In genomic region chr12:124423683-124424515, GRCh38 we compare ENCODE assay signal across 12 cellular contexts.
A peak's percentile ranks its signal among the peaks of the same experiment; 100 is the strongest.
DNase-seq lines count a peak whose midpoint lies in the region; ATAC-seq and TF ChIP-seq lines count a peak whose summit lies in the region.
"Had no signal": no experiment of that assay in that cellular context is flagged by ENCODE, and none has a peak within 500 bp of the region (broad histone marks: within the 10 kb centered on the region; RNA-seq: fewer than 3 reads in every experiment).

No MANE protein-coding gene starts in this region.

- H3K4ac ChIP-seq in mesenchymal stem cell (ENCODE audit: low read depth in 1 of 2, low read length in 2 of 2) = peak overlapping the region; percentile 19 to 73

- H3K27ac Mint-ChIP-seq in HFFc6 = peak overlapping the region; percentile 83
- H3K27ac Mint-ChIP-seq: activated naive CD4-positive, alpha-beta T cell treated with anti-CD3 and anti-CD28 coated beads for 36 hours; IgD-negative memory B cell; stimulated activated naive CD8-positive, alpha-beta T cell treated with anti-CD3 and anti-CD28 coated beads, Interleukin-15, Interleukin-2, amounts not matched to agents 100 ng/mL and 50 ng/mL, for 24 hours had no signal

- H3K27ac ChIP-seq in brain microvascular endothelial cell = peak overlapping the region; percentile 88
- H3K27ac ChIP-seq in mesenchymal stem cell (ENCODE audit: low read length, poor library complexity, severe bottlenecking) = peak overlapping the region; percentile 96

- H3K36me3 Mint-ChIP-seq in HFFc6 (ENCODE audit: low read depth) = peaks cover 34% of the 10 kb centered on the region

- ATAC-seq in GM21423 (IDR thresholded peaks at IDR 0.05; ENCODE audit: unreplicated experiment) = no peak

- DNase-seq in HFFc6 (no peak), brain microvascular endothelial cell (no peak), mesenchymal stem cell (no peak), ureter (ENCODE audit: low spot score) (no peak), HuH-7.5 (ENCODE audit: low spot score) (no peak), NCI-H446 (lab: John Stamatoyannopoulos, UW) (no peak)
- peak; percentile 16 for DNase-seq in stimulated activated CD8-positive, alpha-beta memory T cell treated with anti-CD3 and anti-CD28 coated beads, Interleukin-4, amount 100 ng/mL, for 24 hours (ENCODE audit: low read depth)
- DNase-seq: activated naive CD4-positive, alpha-beta T cell treated with anti-CD3 and anti-CD28 coated beads for 36 hours had no signal

- H3K9me3 Mint-ChIP-seq in HFFc6 = no peaks in the 10 kb centered on the region
- H3K9me3 Mint-ChIP-seq: activated naive CD4-positive, alpha-beta T cell treated with anti-CD3 and anti-CD28 coated beads for 36 hours; IgD-negative memory B cell; stimulated activated naive CD8-positive, alpha-beta T cell treated with anti-CD3 and anti-CD28 coated beads, Interleukin-15, Interleukin-2, amounts not matched to agents 100 ng/mL and 50 ng/mL, for 24 hours had no signal

- H3K18ac ChIP-seq in mesenchymal stem cell (ENCODE audit: low read depth in 1 of 2, low read length in 2 of 2) = peak overlapping the region; percentile 30 to 46

- in situ Hi-C loops in brain microvascular endothelial cell (cut with HindIII; ENCODE audit: low pct_ligation_motif_present, low sequenced_read_pairs) = no loop called here

- peak overlapping the region; percentile 88 for H2BK15ac ChIP-seq in mesenchymal stem cell (ENCODE audit: low read depth, poor library complexity, severe bottlenecking)

- H3K14ac ChIP-seq in mesenchymal stem cell (ENCODE audit: low read length in 2 of 2) = no peak overlapping the region

- no peaks in the 10 kb centered on the region for H3K27me3 ChIP-seq in brain microvascular endothelial cell (replicated peaks)
- H3K27me3 ChIP-seq in mesenchymal stem cell (ENCODE audit: control insufficient read depth in 1 of 2, insufficient read depth in 1 of 2, low read length in 2 of 2) = no peaks in the 10 kb centered on the region
- H3K27me3 ChIP-seq: foreskin keratinocyte had no signal

- H3K23ac ChIP-seq in mesenchymal stem cell (ENCODE audit: low read length in 2 of 2) = no peak overlapping the region

- peak overlapping the region; percentile 95 for H4K91ac ChIP-seq in mesenchymal stem cell (ENCODE audit: low read length)

- no peak overlapping the region for H2BK5ac ChIP-seq in mesenchymal stem cell (ENCODE audit: low read depth, low read length, poor library complexity, severe bottlenecking)

- H2AFZ ChIP-seq in mesenchymal stem cell (ENCODE audit: low read depth, low read length) = no peak overlapping the region

- H3K4me2 ChIP-seq in mesenchymal stem cell (ENCODE audit: low read length, poor library complexity, severe bottlenecking) = no peak overlapping the region

- H2BK12ac ChIP-seq in mesenchymal stem cell (ENCODE audit: low read length in 2 of 2) = peak overlapping the region; percentile 57 to 88

- H3K9me3 ChIP-seq in mesenchymal stem cell (ENCODE audit: control insufficient read depth, low read length) = no peaks in the 10 kb centered on the region

- H2BK120ac ChIP-seq in mesenchymal stem cell (ENCODE audit: low read depth, low read length) = peak overlapping the region; percentile 97

- H2AK5ac ChIP-seq in mesenchymal stem cell (ENCODE audit: low read length, severe bottlenecking) = peak overlapping the region; percentile 50

- peak overlapping the region; percentile 73 for H3K4me3 Mint-ChIP-seq in HFFc6
- H3K4me3 Mint-ChIP-seq: activated naive CD4-positive, alpha-beta T cell treated with anti-CD3 and anti-CD28 coated beads for 36 hours; IgD-negative memory B cell; stimulated activated naive CD8-positive, alpha-beta T cell treated with anti-CD3 and anti-CD28 coated beads, Interleukin-15, Interleukin-2, amounts not matched to agents 100 ng/mL and 50 ng/mL, for 24 hours had no signal

- peak overlapping the region; percentile 90 for H4K8ac ChIP-seq in mesenchymal stem cell (ENCODE audit: low read length)

- H3K9ac ChIP-seq in mesenchymal stem cell (ENCODE audit: low read length) = peak overlapping the region; percentile 80

- H3K36me3 ChIP-seq in brain microvascular endothelial cell (replicated peaks) (peaks cover 33% of the 10 kb centered on the region), mesenchymal stem cell (ENCODE audit: control insufficient read depth in 1 of 2, insufficient read depth in 2 of 2, low read depth in 1 of 2, low read length in 2 of 2) (peaks cover 56 to 85% of the 10 kb centered on the region in 2 experiments)

- TF ChIP-seq CTCF in HFFc6 (IDR thresholded peaks at IDR 0.05) = no peak
- no peak for TF ChIP-seq CTCF in brain microvascular endothelial cell (IDR thresholded peaks at IDR 0.05; ENCODE audit: low read depth, low read length, missing control alignments)

- H3K79me1 ChIP-seq in mesenchymal stem cell (replicated peaks; ENCODE audit: low read length, poor library complexity, severe bottlenecking) = peaks cover 37% of the 10 kb centered on the region

- 92% methylated on average over 27 of the region's 27 CpGs for whole genome bisulfite sequencing in mesenchymal stem cell

- no peak overlapping the region for H3K4me3 ChIP-seq in brain microvascular endothelial cell (ENCODE audit: low read depth, low read length)
- H3K4me3 ChIP-seq in mesenchymal stem cell (ENCODE audit: insufficient read depth in 1 of 2, low read depth in 1 of 2, low read length in 2 of 2) = no peak overlapping the region

- H3K4me1 Mint-ChIP-seq in HFFc6 (ENCODE audit: low read depth) = peaks cover 39% of the 10 kb centered on the region
- H3K4me1 Mint-ChIP-seq: IgD-negative memory B cell had no signal

- peaks cover 15% of the 10 kb centered on the region for H3K27me3 Mint-ChIP-seq in HFFc6 (ENCODE audit: insufficient read depth)
- H3K27me3 Mint-ChIP-seq: IgD-negative memory B cell; stimulated activated naive CD8-positive, alpha-beta T cell treated with anti-CD3 and anti-CD28 coated beads, Interleukin-15, Interleukin-2, amounts not matched to agents 100 ng/mL and 50 ng/mL, for 24 hours had no signal

- peaks cover 64% of the 10 kb centered on the region for H3K4me1 ChIP-seq in mesenchymal stem cell (ENCODE audit: control insufficient read depth, insufficient read depth, low read depth, low read length)
